23 cellular contexts compared by ENCODE assay signal in genomic region chr16:87667946-87668345, GRCh38.
DNase-seq lines count a peak whose midpoint lies in the region; ATAC-seq, FAIRE-seq and TF ChIP-seq lines count a peak whose summit lies in the region.
"Had no signal": no experiment of that assay in that cellular context is flagged by ENCODE, and none has a peak within 500 bp of the region (broad histone marks: within the 10 kb centered on the region; RNA-seq: fewer than 3 reads in every experiment).

No MANE protein-coding gene starts in this region.

- no peak for ATAC-seq in HG03378 (IDR thresholded peaks at IDR 0.05; ENCODE audit: unreplicated experiment)
- ATAC-seq: A549 had no signal

- H4K91ac ChIP-seq in H1 (replicated peaks; ENCODE audit: insufficient read length, low read length) (no peak overlapping the region), neuronal stem cell (ENCODE audit: low read depth, low read length, poor library complexity) (no peak overlapping the region)

- H2BK120ac ChIP-seq in H1 (replicated peaks; ENCODE audit: low read depth, low read length) (no peak overlapping the region), neuronal stem cell (ENCODE audit: low read depth, low read length) (no peak overlapping the region)

- POLR2A ChIA-PET in H1 (lab: Charles Lee; ENCODE audit: partially characterized antibody), result interaction anchor here (1.3 kb wide), 1 partner anchor 10 kb away, joined by 6 read pairs; no protein-coding TSS in a partner anchor

- H2BK12ac ChIP-seq in H1 (ENCODE audit: low read depth, low read length), result no peak overlapping the region
- no peak overlapping the region for H2BK12ac ChIP-seq in neuronal stem cell (ENCODE audit: low read length)

- H4K8ac ChIP-seq in H1 (ENCODE audit: extremely low read depth, insufficient read depth, low read length), result no peak overlapping the region
- H4K8ac ChIP-seq in neuronal stem cell (ENCODE audit: low read depth, low read length), result no peak overlapping the region

- no peak overlapping the region for H3K14ac ChIP-seq in H1 (ENCODE audit: insufficient read length)
- H3K14ac ChIP-seq in neuronal stem cell (ENCODE audit: low read length), result peak overlapping the region; percentile 38

- TF ChIP-seq EP300 in H1 (IDR thresholded peaks at IDR 0.05; ENCODE audit: borderline replicate concordance in 1 of 2, low read depth in 2 of 2, low read length in 2 of 2), result no peak

- H3K23me2 ChIP-seq in H1 (ENCODE audit: low read depth, low read length), result no peaks in the 10 kb centered on the region

- H2BK5ac ChIP-seq in H1 (ENCODE audit: low read depth, low read length) (peak overlapping the region; percentile 32; the same call in 1 of the 2 replicates), neuronal stem cell (ENCODE audit: low read length) (no peak overlapping the region)

- H3K4ac ChIP-seq in H1 (replicated peaks; ENCODE audit: insufficient read length, low read depth, low read length), result no peak overlapping the region
- peak overlapping the region; percentile 66 for H3K4ac ChIP-seq in neuronal stem cell (ENCODE audit: low read length)

- H3K36me3 ChIP-seq in BLaER1 (no peaks in the 10 kb centered on the region), NT2/D1 (ENCODE audit: insufficient read depth, insufficient read length, low read length) (no peaks in the 10 kb centered on the region), H1 (ENCODE audit: control insufficient read depth in 2 of 4, insufficient read depth in 4 of 4, low read length in 3 of 4) (no peaks in the 10 kb centered on the region), neuronal stem cell (replicated peaks in 1 of 2; ENCODE audit: control insufficient read depth in 2 of 2, insufficient read depth in 2 of 2, low read length in 2 of 2) (no peaks in the 10 kb centered on the region)
- H3K36me3 ChIP-seq: BE2C, HAP-1 had no signal

- no peak overlapping the region for H4K5ac ChIP-seq in H1 (ENCODE audit: insufficient read length, low read depth, low read length)

- H3K27me3 ChIP-seq in BLaER1 (no peaks in the 10 kb centered on the region), NT2/D1 (ENCODE audit: insufficient read depth, insufficient read length) (no peaks in the 10 kb centered on the region), H1 (replicated peaks in 1 of 4; ENCODE audit: control insufficient read depth in 3 of 4, extremely low read depth in 1 of 4, insufficient read depth in 3 of 4, low read length in 3 of 4) (no peaks in the 10 kb centered on the region), neuronal stem cell (ENCODE audit: control insufficient read depth in 3 of 3, insufficient read depth in 3 of 3, low read depth in 1 of 3, low read length in 3 of 3) (no peaks in the 10 kb centered on the region)
- H3K27me3 ChIP-seq: BE2C had no signal

- H3K27ac ChIP-seq in BLaER1, result no peak overlapping the region
- H3K27ac ChIP-seq in H1 (ENCODE audit: low read depth, low read length), result no peak overlapping the region
- H3K27ac ChIP-seq in neuronal stem cell (replicated peaks; ENCODE audit: low read length), result no peak overlapping the region
- H3K27ac ChIP-seq: A549, GM23248 had no signal

- TF ChIP-seq RAD21 in H1 (IDR thresholded peaks at IDR 0.05 in 1 of 2, conservative IDR thresholded peaks at IDR 0.05 in 1 of 2; ENCODE audit: low read depth in 2 of 2, low read length in 2 of 2), result no peak

- in situ Hi-C loops in KBM-7 (cut with MboI; ENCODE audit: low pct_unique_long_range_greater_than_20kb, low sequenced_read_pairs), result loop anchor here (10.0 kb wide), 1 partner anchor 63 kb away; the partner anchor contains the start of gene JPH3

- H3K23ac ChIP-seq in H1 (ENCODE audit: insufficient read length) (no peak overlapping the region), neuronal stem cell (ENCODE audit: low read depth, low read length, poor library complexity) (no peak overlapping the region)

- H2BK20ac ChIP-seq in H1 (ENCODE audit: low read length), result no peak overlapping the region

- TF ChIP-seq POLR2A in H1 (IDR thresholded peaks at IDR 0.05; ENCODE audit: control extremely low read depth in 1 of 2, low read depth in 2 of 2, low read length in 2 of 2) (no peak), GM12891 (IDR thresholded peaks at IDR 0.05; ENCODE audit: low read depth, low read length) (no peak)

- CTCF ChIA-PET in H1 (lab: Charles Lee; ENCODE audit: partially characterized antibody), result interaction anchor here (0.6 to 4.1 kb wide), 8 partner anchors 8 to 210 kb away, joined by 3 to 15 read pairs (median 3); no protein-coding TSS in a partner anchor

- H2AFZ ChIP-seq in H1 (ENCODE audit: low read length) (no peak overlapping the region), neuronal stem cell (ENCODE audit: low read length) (no peak overlapping the region)
- H2AFZ ChIP-seq: GM23248 had no signal

- H3K18ac ChIP-seq in H1 (ENCODE audit: extremely low read depth, low read length) (no peak overlapping the region), neuronal stem cell (ENCODE audit: low read length) (no peak overlapping the region)

- H4K20me1 ChIP-seq in BLaER1 (no peaks in the 10 kb centered on the region), H1 (replicated peaks in 1 of 2; ENCODE audit: control insufficient read depth in 1 of 2, insufficient read depth in 2 of 2, low read length in 2 of 2) (peaks cover 0 to 10% of the 10 kb centered on the region in 2 experiments)

- H3K4me2 ChIP-seq in BLaER1, result peak overlapping the region; percentile 3; the same call in 1 of the 2 replicates
- no peak overlapping the region for H3K4me2 ChIP-seq in H1 (ENCODE audit: insufficient read depth in 1 of 2, low read depth in 2 of 2, low read length in 2 of 2)
- H3K4me2 ChIP-seq in neuronal stem cell (ENCODE audit: insufficient read depth, low read length, poor library complexity, severe bottlenecking), result no peak overlapping the region
- H3K4me2 ChIP-seq: A549 had no signal

- peaks cover 2% of the 10 kb centered on the region; the same call in 1 of the 2 replicates for H3K79me1 ChIP-seq in H1 (ENCODE audit: low read depth, low read length)
- peaks cover 3% of the 10 kb centered on the region for H3K79me1 ChIP-seq in neuronal stem cell (ENCODE audit: low read depth, low read length)

- peaks cover 24% of the 10 kb centered on the region for H3K4me1 ChIP-seq in BLaER1
- H3K4me1 ChIP-seq in NT2/D1 (ENCODE audit: insufficient read depth, insufficient read length), result peaks cover 11% of the 10 kb centered on the region
- H3K4me1 ChIP-seq in H1 (replicated peaks in 1 of 4; ENCODE audit: control insufficient read depth in 3 of 4, insufficient read depth in 4 of 4, low read length in 3 of 4), result no peaks in the 10 kb centered on the region
- no peaks in the 10 kb centered on the region for H3K4me1 ChIP-seq in neuronal stem cell (ENCODE audit: control insufficient read depth in 2 of 2, insufficient read depth in 1 of 2, low read depth in 1 of 2, low read length in 2 of 2)
- H3K4me1 ChIP-seq: A549, BE2C, HAP-1 had no signal

- FAIRE-seq in H1 (lab: Jason Lieb, UNC) (no peak), GM12891 (lab: Jason Lieb, UNC) (no peak)
- FAIRE-seq: A549, GM12892 had no signal

- no peaks in the 10 kb centered on the region for H3K9me3 ChIP-seq in BLaER1
- H3K9me3 ChIP-seq in NT2/D1 (ENCODE audit: insufficient read depth, low read length), result no peaks in the 10 kb centered on the region
- no peaks in the 10 kb centered on the region for H3K9me3 ChIP-seq in H1 (ENCODE audit: insufficient read depth in 2 of 2, low read depth in 1 of 2, low read length in 1 of 2)
- H3K9me3 ChIP-seq in neuronal stem cell (replicated peaks in 1 of 2; ENCODE audit: control insufficient read depth in 2 of 2, insufficient read depth in 1 of 2, low read depth in 1 of 2, low read length in 2 of 2), result no peaks in the 10 kb centered on the region
- H3K9me3 ChIP-seq: A549, BE2C, HAP-1 had no signal

- H3K56ac ChIP-seq in H1 (replicated peaks; ENCODE audit: insufficient read length, low read depth, low read length), result no peak overlapping the region

- no peak for TF ChIP-seq CTCF in H1 (IDR thresholded peaks at IDR 0.05; ENCODE audit: control extremely low read depth in 1 of 3, insufficient read depth in 1 of 3, low read depth in 1 of 3, low read length in 3 of 3)

- no peak for DNase-seq in NT2/D1 (ENCODE audit: low read depth, low spot score)
- DNase-seq in H1 (ENCODE audit: low read depth in 1 of 2, low spot score in 2 of 2), result no peak
- DNase-seq in neuronal stem cell (ENCODE audit: low spot score), result no peak
- no peak for DNase-seq in KBM-7
- no peak for DNase-seq in GM12891 (ENCODE audit: insufficient read length, low spot score)
- DNase-seq: 8988T; ACHN; AML-193; BE2C; C1 segment of cervical spinal cord; Calu3; CD4-positive, alpha-beta memory T cell; COR-L47; DMS53; DMS79 treated with DMSO at 0.1 percent for 48 hours; GF-D8; GM23248; HFFc6 had no signal

- H3K4me3 ChIP-seq in BLaER1 (no peak overlapping the region), NT2/D1 (ENCODE audit: insufficient read length, low read depth) (no peak overlapping the region), H1 (ENCODE audit: extremely low read depth in 1 of 4, insufficient read depth in 2 of 4, low read depth in 3 of 4, low read length in 4 of 4) (no peak overlapping the region), neuronal stem cell (ENCODE audit: low read length in 2 of 2) (no peak overlapping the region)
- H3K4me3 ChIP-seq: A549, GM23248, HAP-1 had no signal

- no peaks in the 10 kb centered on the region for H3K79me2 ChIP-seq in H1 (ENCODE audit: control insufficient read depth in 1 of 2, insufficient read depth in 2 of 2, low read length in 2 of 2)

- H2AK5ac ChIP-seq in H1 (ENCODE audit: low read depth, low read length) (no peak overlapping the region), neuronal stem cell (ENCODE audit: low read depth, low read length) (no peak overlapping the region)

- H3K9ac ChIP-seq in BLaER1, result no peak overlapping the region
- peak overlapping the region; percentile 12 for H3K9ac ChIP-seq in NT2/D1 (ENCODE audit: insufficient read length, low read depth)
- no peak overlapping the region for H3K9ac ChIP-seq in H1 (replicated peaks in 1 of 4; ENCODE audit: extremely low read depth in 1 of 4, low read depth in 3 of 4, low read length in 3 of 4)
- H3K9ac ChIP-seq in neuronal stem cell (ENCODE audit: low read depth, low read length, poor library complexity), result no peak overlapping the region
- H3K9ac ChIP-seq: GM23248 had no signal

- H2BK15ac ChIP-seq in H1 (ENCODE audit: low read length) (no peak overlapping the region), neuronal stem cell (ENCODE audit: low read length) (no peak overlapping the region)

- 93% methylated on average over 17 of the region's 19 CpGs; no CpG with 5 or more reads in 1 of the 2 experiments for WGBS in H1 (ENCODE audit: extremely low coverage in 1 of 2, insufficient coverage in 1 of 2, insufficient read length in 1 of 2, insufficient replicate concordance in 2 of 2, low coverage in 1 of 2, low lambda C conversion rate in 2 of 2, missing lambda C conversion rate in 1 of 2), 2 experiments
- WGBS in neuronal stem cell (ENCODE audit: extremely low coverage in 2 of 2, insufficient read length in 2 of 2, insufficient replicate concordance in 1 of 2), 2 donors, result no CpG with 5 or more reads among the region's 19 CpGs

TF ChIP-seq in H1, 55 proteins besides CTCF, POLR2A, EP300 and RAD21 (continues in another document):
- no peak for TF ChIP-seq EZH2 (IDR thresholded peaks at IDR 0.05; ENCODE audit: low read depth, low read length, severe bottlenecking)

TF ChIP-seq in GM12891, 5 proteins besides CTCF, POLR2A, EP300 and RAD21 (continues in another document):
- TF ChIP-seq TAF1 (IDR thresholded peaks at IDR 0.05; ENCODE audit: low read depth, low read length) (no peak), POLR2AphosphoS5 (IDR thresholded peaks at IDR 0.05; ENCODE audit: low read depth, low read length) (no peak), SPI1 (IDR thresholded peaks at IDR 0.05; ENCODE audit: low read depth, low read length) (no peak)
